10 cellular contexts compared by ENCODE assay signal in genomic region chr11:72816404-72816990, GRCh38. TPM values are rescaled to one million over a fixed set of nuclear protein-coding genes. Genes with fewer than 3 reads are reported as not detected.
A peak's percentile ranks its signal among the peaks of the same experiment; 100 is the strongest.
DNase-seq lines count a peak whose midpoint lies in the region; ATAC-seq and TF ChIP-seq lines count a peak whose summit lies in the region.
"Had no signal": no experiment of that assay in that cellular context is flagged by ENCODE, and none has a peak within 500 bp of the region (broad histone marks: within the 10 kb centered on the region; RNA-seq: fewer than 3 reads in every experiment).

No MANE protein-coding gene starts in this region.

- no peaks in the 10 kb centered on the region for H3K9me2 ChIP-seq in MM.1S (replicated peaks; ENCODE audit: insufficient read depth, low read length)

- H3K4me3 Mint-ChIP-seq in activated naive CD8-positive, alpha-beta T cell treated with anti-CD3 and anti-CD28 coated beads, Interleukin-2, amount 10 ng/mL, durations not matched to agents 7 days and 5 days = peak overlapping the region; percentile 99

- H3K27me3 ChIP-seq in GM06990 (replicated peaks; ENCODE audit: control insufficient read depth, insufficient read depth, low read length) (no peaks in the 10 kb centered on the region), MM.1S (replicated peaks; ENCODE audit: insufficient read depth, low read length) (no peaks in the 10 kb centered on the region), foreskin keratinocyte (no peaks in the 10 kb centered on the region), left lung (no peaks in the 10 kb centered on the region)
- H3K27me3 ChIP-seq: ascending aorta had no signal

- 0 out of 2 replicates have a peak overlapping the region, but pooled peaks have one; percentile 14 for H3K4me2 ChIP-seq in MM.1S (ENCODE audit: low read depth, low read length)

- H3K36me3 ChIP-seq in GM06990 (ENCODE audit: control insufficient read depth, insufficient read depth, low read length) = peaks cover 15% of the 10 kb centered on the region
- H3K36me3 ChIP-seq in MM.1S (replicated peaks; ENCODE audit: insufficient read depth, low read length) = no peaks in the 10 kb centered on the region
- peaks cover 0 to 43% of the 10 kb centered on the region in 2 donors for H3K36me3 ChIP-seq in left lung

- peak overlapping the region; percentile 96 for H3K4me3 ChIP-seq in GM06990 (replicated peaks; ENCODE audit: low read depth, low read length)
- no peak overlapping the region for H3K4me3 ChIP-seq in MM.1S (ENCODE audit: low read length)
- H3K4me3 ChIP-seq in left lung = peak overlapping the region in 1 of 2 donors; percentile 98
- H3K4me3 ChIP-seq: ascending aorta had no signal

- H3K27ac Mint-ChIP-seq in activated naive CD8-positive, alpha-beta T cell treated with anti-CD3 and anti-CD28 coated beads, Interleukin-2, amount 10 ng/mL, durations not matched to agents 7 days and 5 days = peak overlapping the region; percentile 98

- H3K36me3 Mint-ChIP-seq in activated naive CD8-positive, alpha-beta T cell treated with anti-CD3 and anti-CD28 coated beads, Interleukin-2, amount 10 ng/mL, durations not matched to agents 7 days and 5 days = peaks cover 37% of the 10 kb centered on the region

- peaks cover 32% of the 10 kb centered on the region for H3K4me1 Mint-ChIP-seq in activated naive CD8-positive, alpha-beta T cell treated with anti-CD3 and anti-CD28 coated beads, Interleukin-2, amount 10 ng/mL, durations not matched to agents 7 days and 5 days

- TF ChIP-seq CTCF in GM06990 (IDR thresholded peaks at IDR 0.05; ENCODE audit: insufficient read depth, low read length, poor library complexity, severe bottlenecking) = no peak
- TF ChIP-seq CTCF in MM.1S (IDR thresholded peaks at IDR 0.05; ENCODE audit: low read length) = no peak
- TF ChIP-seq CTCF in foreskin keratinocyte (conservative IDR thresholded peaks at IDR 0.05) = no peak
- TF ChIP-seq CTCF in left lung (IDR thresholded peaks at IDR 0.05) = no peak

- peaks cover 63% of the 10 kb centered on the region for H3K79me2 ChIP-seq in MM.1S (ENCODE audit: low read length)
- H3K79me2 ChIP-seq: parathyroid adenoma had no signal

- DNase-seq in GM06990 (ENCODE audit: extremely low read depth, insufficient read length) = no peak
- DNase-seq in MM.1S = no peak
- no peak for DNase-seq in activated naive CD8-positive, alpha-beta T cell treated with anti-CD3 and anti-CD28 coated beads, Interleukin-2, amount 10 ng/mL, durations not matched to agents 7 days and 5 days
- peak; percentile 60 for DNase-seq in sciatic nerve (ENCODE audit: low spot score)
- DNase-seq in foreskin keratinocyte = no peak
- DNase-seq in left lung = no peak
- DNase-seq in NCI-H345 treated with DMSO at 0.1 percent for 48 hours (lab: John Stamatoyannopoulos, UW; ENCODE audit: unreplicated experiment) = no peak
- DNase-seq: NCI-H510A treated with DMSO at 0.1 percent for 48 hours had no signal

- no peaks in the 10 kb centered on the region for H3K9me3 Mint-ChIP-seq in activated naive CD8-positive, alpha-beta T cell treated with anti-CD3 and anti-CD28 coated beads, Interleukin-2, amount 10 ng/mL, durations not matched to agents 7 days and 5 days

- no peak overlapping the region for H2AFZ ChIP-seq in MM.1S (ENCODE audit: low read length)
- H2AFZ ChIP-seq: parathyroid adenoma had no signal

- H3K27ac ChIP-seq in MM.1S (ENCODE audit: low read length) = no peak overlapping the region
- H3K27ac ChIP-seq in foreskin keratinocyte = no peak overlapping the region
- H3K27ac ChIP-seq in left lung = peak overlapping the region in 1 of 2 donors; percentile 98
- H3K27ac ChIP-seq: parathyroid adenoma had no signal

- H3F3A ChIP-seq in MM.1S (ENCODE audit: insufficient read depth, low read length) = peaks cover 29% of the 10 kb centered on the region

- POLR2A ChIA-PET in activated naive CD8-positive, alpha-beta T cell treated with anti-CD3 and anti-CD28 coated beads, Interleukin-2, amount 10 ng/mL, durations not matched to agents 7 days and 5 days (lab: Charles Lee) = interaction anchor here (0.8 to 2.3 kb wide), 8 partner anchors 9 to 474 kb away, joined by 3 to 21 read pairs (median 8); partner anchors contain the start of genes FCHSD2 and STARD10

- H3K27me3 Mint-ChIP-seq in activated naive CD8-positive, alpha-beta T cell treated with anti-CD3 and anti-CD28 coated beads, Interleukin-2, amount 10 ng/mL, durations not matched to agents 7 days and 5 days = no peaks in the 10 kb centered on the region

- H4K20me1 ChIP-seq in MM.1S (ENCODE audit: insufficient read depth, low read length) = no peaks in the 10 kb centered on the region

- no peak overlapping the region for H3K9ac ChIP-seq in MM.1S (ENCODE audit: low read length)
- H3K9ac ChIP-seq: parathyroid adenoma had no signal

- no peak for ATAC-seq in activated naive CD8-positive, alpha-beta T cell treated with anti-CD3 and anti-CD28 coated beads, Interleukin-2, amount 10 ng/mL, durations not matched to agents 7 days and 5 days (ENCODE audit: low read depth)
- no peak for ATAC-seq in sciatic nerve
- no peak for ATAC-seq in foreskin keratinocyte
- ATAC-seq in left lung = no peak

- no peaks in the 10 kb centered on the region for H3K9me3 ChIP-seq in MM.1S (replicated peaks; ENCODE audit: insufficient read depth, low read length)
- H3K9me3 ChIP-seq in left lung = no peaks in the 10 kb centered on the region
- H3K9me3 ChIP-seq: ascending aorta had no signal

- peaks cover 11% of the 10 kb centered on the region for H3K4me1 ChIP-seq in MM.1S (ENCODE audit: low read length)
- H3K4me1 ChIP-seq in foreskin keratinocyte = peaks cover 21% of the 10 kb centered on the region
- peaks cover 28 to 60% of the 10 kb centered on the region in 2 donors for H3K4me1 ChIP-seq in left lung

- intact Hi-C loops in sciatic nerve (cut with DNase I) = no loop called here
- intact Hi-C loops in left lung (cut with DNase I) = no loop called here

RNA-seq across cellular contexts. Expression of gene ATG16L2, which starts 2.3 kb away (rescaled TPM):
- 100 to 1,000 TPM; 159 to 163 TPM for total RNA-seq in activated naive CD8-positive, alpha-beta T cell treated with anti-CD3 and anti-CD28 coated beads, Interleukin-2, amount 10 ng/mL, durations not matched to agents 7 days and 5 days
- total RNA-seq in sciatic nerve = 79.7 TPM
- 13.1 and 15.0 TPM in 2 replicates for total RNA-seq in foreskin keratinocyte
- 12.5 and 12.8 TPM in 2 replicates for polyA plus RNA-seq in foreskin keratinocyte
- total RNA-seq in left lung = 10 to 100 TPM; 41.5 to 87.3 TPM

RNA-seq across cellular contexts. Expression of gene STARD10, which starts 22.6 kb away (rescaled TPM):
- 1 to 10 TPM; 7.8 to 8.0 TPM for total RNA-seq in activated naive CD8-positive, alpha-beta T cell treated with anti-CD3 and anti-CD28 coated beads, Interleukin-2, amount 10 ng/mL, durations not matched to agents 7 days and 5 days
- total RNA-seq in sciatic nerve (27.2 TPM), foreskin keratinocyte (77.4 and 80.2 TPM in 2 replicates), left lung (100 to 1,000 TPM in 1 of 2 donors, 10 to 100 TPM in 1; 83.8 to 119 TPM)
- 110 and 113 TPM in 2 replicates for polyA plus RNA-seq in foreskin keratinocyte
